In the genomic region with DNA sequence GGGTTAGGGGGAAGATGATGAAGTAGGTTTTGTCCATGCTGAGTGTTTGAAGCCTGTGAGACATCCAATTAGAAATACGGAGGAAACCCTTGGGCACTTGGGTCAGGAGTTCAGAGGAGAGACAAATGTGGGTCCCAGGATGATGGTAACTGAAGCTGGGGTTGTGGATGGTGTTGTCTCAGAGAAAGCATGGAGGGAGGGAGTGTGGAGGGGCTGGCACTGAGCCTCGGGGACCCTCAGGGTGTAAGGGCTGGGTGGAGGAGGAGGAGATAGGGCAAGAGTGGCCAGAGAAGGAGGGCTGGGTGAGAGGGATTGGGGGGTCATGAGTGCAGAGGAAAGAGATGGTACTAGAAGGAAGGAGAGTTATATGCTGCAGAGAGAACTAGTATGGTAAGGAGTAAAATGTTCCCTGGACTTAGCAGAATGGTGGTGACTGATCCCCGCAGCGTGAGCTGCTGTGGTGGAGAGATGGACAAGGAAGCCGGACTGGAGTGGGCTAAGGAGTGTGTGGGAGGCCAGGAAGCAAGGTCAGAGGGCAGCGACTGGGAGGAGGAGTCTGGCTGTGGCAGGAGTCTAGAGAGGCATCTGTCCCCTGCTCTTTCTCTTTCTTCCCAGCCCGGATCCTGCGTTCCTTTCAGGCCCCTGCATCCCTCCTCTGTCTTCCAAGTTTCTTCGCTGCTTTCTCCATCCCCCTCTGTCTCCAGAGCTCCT, we compare ENCODE assay signal across 15 cellular contexts. TPM values are rescaled to one million over a fixed set of nuclear protein-coding genes. Genes with fewer than 3 reads are reported as not detected.
DNase-seq lines count a peak whose midpoint lies in the region; ATAC-seq and TF ChIP-seq lines count a peak whose summit lies in the region.
"Had no signal": no experiment of that assay in that cellular context is flagged by ENCODE, and none has a peak within 500 bp of the region (broad histone marks: within the 10 kb centered on the region; RNA-seq: fewer than 3 reads in every experiment).

No MANE protein-coding gene starts in this region.

- TF ChIP-seq CTCF in Peyer's patch (IDR thresholded peaks at IDR 0.05) (no peak), fibroblast of lung (conservative IDR thresholded peaks at IDR 0.05 in 1 of 2, IDR thresholded peaks at IDR 0.05 in 1 of 2; ENCODE audit: low read depth in 1 of 2, low read length in 2 of 2) (no peak), nephron (IDR thresholded peaks at IDR 0.05; ENCODE audit: unreplicated experiment in 3 of 3) (no peak), tibial nerve (IDR thresholded peaks at IDR 0.05) (no peak)

- DNase-seq in Peyer's patch (peak in 1 of 3 donors; percentile 44), fibroblast of lung (ENCODE audit: low read depth in 2 of 2) (peak in 1 of 2 donors; percentile 63), tibial nerve (ENCODE audit: low spot score in 2 of 2) (peak in 1 of 2 donors; percentile 9), middle frontal gyrus (ENCODE audit: extremely low spot score, low spot score) (no peak)
- DNase-seq in stimulated activated CD4-positive, alpha-beta T cell treated with anti-CD3 and anti-CD28 coated beads, Interleukin-4, amount 100 ng/mL, for 1 hour: no peak
- DNase-seq: activated naive CD8-positive, alpha-beta T cell treated with anti-CD3 and anti-CD28 coated beads, Interleukin-2, amount 10 ng/mL, durations not matched to agents 7 days and 5 days; effector memory CD8-positive, alpha-beta T cell; naive thymus-derived CD4-positive, alpha-beta T cell; OCI-M1; stimulated activated CD4-positive, alpha-beta T cell treated with anti-CD3 and anti-CD28 coated beads, Interleukin-1b, Interleukin-23, amount 100 ng/mL, for 48 hours; stimulated activated naive B cell treated with anti-CD40 and anti-IgM and Interleukin-4, amounts not matched to agents 10 μg/mL and 1 μg/mL and 100 μg/mL, for 72 hours had no signal

- peak overlapping the region; percentile 76 for H3K4me2 ChIP-seq in fibroblast of lung (ENCODE audit: extremely low read depth, insufficient read depth, low read length)

- H4K20me1 ChIP-seq in fibroblast of lung (ENCODE audit: control insufficient read depth, extremely low read depth, insufficient read depth, low read length): no peaks in the 10 kb centered on the region

- H3K4me3 Mint-ChIP-seq in nephron: peak overlapping the region; percentile 58 to 81 (median 81)
- H3K4me3 Mint-ChIP-seq: activated naive CD8-positive, alpha-beta T cell treated with anti-CD3 and anti-CD28 coated beads, Interleukin-2, amount 10 ng/mL, durations not matched to agents 7 days and 5 days; effector memory CD8-positive, alpha-beta T cell; naive thymus-derived CD4-positive, alpha-beta T cell; stimulated activated naive B cell treated with anti-CD40 and anti-IgM and Interleukin-4, amounts not matched to agents 10 μg/mL and 1 μg/mL and 100 μg/mL, for 72 hours had no signal

- TF ChIP-seq POLR2A in Peyer's patch (IDR thresholded peaks at IDR 0.05) (no peak), tibial nerve (IDR thresholded peaks at IDR 0.05) (no peak)

- no peaks in the 10 kb centered on the region for H3K36me3 Mint-ChIP-seq in nephron (ENCODE audit: low read depth)
- H3K36me3 Mint-ChIP-seq: activated naive CD8-positive, alpha-beta T cell treated with anti-CD3 and anti-CD28 coated beads, Interleukin-2, amount 10 ng/mL, durations not matched to agents 7 days and 5 days; stimulated activated naive B cell treated with anti-CD40 and anti-IgM and Interleukin-4, amounts not matched to agents 10 μg/mL and 1 μg/mL and 100 μg/mL, for 72 hours had no signal

- WGBS in tibial nerve, 2 donors: 17 to 26% methylated on average over 9 of the region's 9 CpGs

- H3K27ac ChIP-seq in Peyer's patch (peak overlapping the region in 3 of 4 donors; percentile 22 to 65 (median 64)), fibroblast of lung (ENCODE audit: insufficient read depth, low read length) (peak overlapping the region; percentile 50), tibial nerve (peak overlapping the region; percentile 15 to 95 (median 65))

- no peak overlapping the region for H3K9ac ChIP-seq in fibroblast of lung (ENCODE audit: insufficient read depth, low read length)

- peaks cover 93% of the 10 kb centered on the region for H3K4me1 Mint-ChIP-seq in nephron

- ATAC-seq in GM18511 (IDR thresholded peaks at IDR 0.05; ENCODE audit: unreplicated experiment): no peak
- ATAC-seq in HG02884 (IDR thresholded peaks at IDR 0.05; ENCODE audit: unreplicated experiment): no peak
- ATAC-seq: effector memory CD8-positive, alpha-beta T cell; naive thymus-derived CD4-positive, alpha-beta T cell; stimulated activated naive B cell treated with anti-CD40 and anti-IgM and Interleukin-4, amounts not matched to agents 10 μg/mL and 1 μg/mL and 100 μg/mL, for 72 hours had no signal

- H3K4me1 ChIP-seq in Peyer's patch: peaks cover 0 to 23% (median 4%) of the 10 kb centered on the region in 4 donors
- peaks cover 56% of the 10 kb centered on the region for H3K4me1 ChIP-seq in fibroblast of lung (ENCODE audit: control insufficient read depth, extremely low read depth, insufficient read depth, low read length)
- peaks cover 0 to 76% (median 29%) of the 10 kb centered on the region in 4 donors for H3K4me1 ChIP-seq in tibial nerve

- peaks cover 41% of the 10 kb centered on the region for H3K27me3 Mint-ChIP-seq in nephron (ENCODE audit: low read depth)

- H3K27ac Mint-ChIP-seq in nephron: peak overlapping the region; percentile 98 to 100 (median 99)
- H3K27ac Mint-ChIP-seq: activated naive CD8-positive, alpha-beta T cell treated with anti-CD3 and anti-CD28 coated beads, Interleukin-2, amount 10 ng/mL, durations not matched to agents 7 days and 5 days; effector memory CD8-positive, alpha-beta T cell; stimulated activated naive B cell treated with anti-CD40 and anti-IgM and Interleukin-4, amounts not matched to agents 10 μg/mL and 1 μg/mL and 100 μg/mL, for 72 hours had no signal

- H3K9me3 Mint-ChIP-seq in nephron: no peaks in the 10 kb centered on the region
- H3K9me3 Mint-ChIP-seq: activated naive CD8-positive, alpha-beta T cell treated with anti-CD3 and anti-CD28 coated beads, Interleukin-2, amount 10 ng/mL, durations not matched to agents 7 days and 5 days; effector memory CD8-positive, alpha-beta T cell; stimulated activated naive B cell treated with anti-CD40 and anti-IgM and Interleukin-4, amounts not matched to agents 10 μg/mL and 1 μg/mL and 100 μg/mL, for 72 hours had no signal

- H3K9me3 ChIP-seq in Peyer's patch (no peaks in the 10 kb centered on the region), fibroblast of lung (ENCODE audit: control insufficient read depth, insufficient read depth, low read depth, low read length) (no peaks in the 10 kb centered on the region), tibial nerve (no peaks in the 10 kb centered on the region)

- H3K79me2 ChIP-seq in fibroblast of lung (ENCODE audit: control insufficient read depth, insufficient read depth, low read length): peaks cover 13% of the 10 kb centered on the region

- H2AFZ ChIP-seq in fibroblast of lung (ENCODE audit: low read length): no peak overlapping the region

- H3K27me3 ChIP-seq in Peyer's patch: peaks cover 0 to 3% of the 10 kb centered on the region in 2 donors
- H3K27me3 ChIP-seq in fibroblast of lung (ENCODE audit: control insufficient read depth, insufficient read depth, low read length): no peaks in the 10 kb centered on the region
- H3K27me3 ChIP-seq in tibial nerve: peaks cover 0 to 7% of the 10 kb centered on the region in 2 donors

- H3K4me3 ChIP-seq in Peyer's patch: no peak overlapping the region
- peak overlapping the region in 1 of 4 experiments; percentile 31 for H3K4me3 ChIP-seq in fibroblast of lung (replicated peaks in 1 of 4; ENCODE audit: control extremely low read depth in 1 of 4, insufficient read depth in 1 of 4, low read depth in 3 of 4, low read length in 4 of 4)
- H3K4me3 ChIP-seq in tibial nerve: no peak overlapping the region

- H3K36me3 ChIP-seq in Peyer's patch (no peaks in the 10 kb centered on the region), fibroblast of lung (ENCODE audit: control insufficient read depth, insufficient read depth, low read length) (no peaks in the 10 kb centered on the region), tibial nerve (no peaks in the 10 kb centered on the region)

- no peak for TF ChIP-seq EP300 in tibial nerve (IDR thresholded peaks at IDR 0.05)

RNA-seq across cellular contexts. Expression of a gene that starts 3.8 kb away (rescaled TPM):
- total RNA-seq in Peyer's patch: 100 to 1,000 TPM in 1 of 4 donors, 10 to 100 TPM in 3; 11.3 to 287 (median 31.9) TPM
- total RNA-seq in fibroblast of lung: 577 and 584 TPM in 2 replicates
- polyA plus RNA-seq in fibroblast of lung: 541 and 604 TPM in 2 replicates
- polyA plus RNA-seq in fibroblast of lung (2012): 2,129 and 2,873 TPM in 2 replicates
- polyA minus RNA-seq in fibroblast of lung (ENCODE audit: low replicate concordance): 7,488 and 12,203 TPM in 2 replicates
- total RNA-seq in tibial nerve: 100 to 1,000 TPM in 1 of 4 donors, 10 to 100 TPM in 3; 31.5 to 185 (median 73.0) TPM
- polyA plus RNA-seq: naive thymus-derived CD4-positive, alpha-beta T cell had no signal

RNA-seq across cellular contexts. Expression of a gene that starts 39.5 kb away (rescaled TPM):
- total RNA-seq in Peyer's patch (1 to 10 TPM in 3 of 4 donors, not detected in 1; 2.9 to 3.5 (median 3.5) TPM), fibroblast of lung (4.1 and 4.3 TPM in 2 replicates), tibial nerve (1 to 10 TPM; 1.8 to 7.8 (median 4.9) TPM)
- 1.4 and 1.6 TPM in 2 replicates for polyA plus RNA-seq in fibroblast of lung
- 5.2 and 8.8 TPM in 2 replicates for polyA plus RNA-seq in fibroblast of lung (2012)
- polyA minus RNA-seq in fibroblast of lung (ENCODE audit: low replicate concordance): 1.7 and 5.6 TPM in 2 replicates
- total RNA-seq: activated CD8-positive, alpha-beta memory T cell treated with anti-CD3 and anti-CD28 coated beads for 36 hours; activated naive CD8-positive, alpha-beta T cell treated with anti-CD3 and anti-CD28 coated beads, Interleukin-2, amount 10 ng/mL, durations not matched to agents 7 days and 5 days had no signal
- polyA plus RNA-seq: naive thymus-derived CD4-positive, alpha-beta T cell had no signal

RNA-seq across cellular contexts. Expression of a gene that starts 54.8 kb away (rescaled TPM):
- 10 to 100 TPM; 18.0 to 40.4 (median 32.9) TPM for total RNA-seq in Peyer's patch
- 41.5 and 45.5 TPM in 2 replicates for total RNA-seq in fibroblast of lung
- polyA plus RNA-seq in fibroblast of lung: 22.1 and 26.0 TPM in 2 replicates
- 37.9 and 40.6 TPM in 2 replicates for polyA plus RNA-seq in fibroblast of lung (2012)
- polyA minus RNA-seq in fibroblast of lung (ENCODE audit: low replicate concordance): 25.3 and 28.3 TPM in 2 replicates
- 10 to 100 TPM; 28.4 to 54.9 (median 36.9) TPM for total RNA-seq in tibial nerve
